8 cellular contexts compared by ENCODE assay signal in genomic region chr1:148155494-148156360, GRCh38. TPM values are rescaled to one million over a fixed set of nuclear protein-coding genes. Genes with fewer than 3 reads are reported as not detected.
DNase-seq lines count a peak whose midpoint lies in the region; ATAC-seq and TF ChIP-seq lines count a peak whose summit lies in the region.
"Not testable (repeated sequence)": the region's sequence is repeated elsewhere in the genome, so short reads cannot be mapped to it uniquely, and the experiment has no call there.

No MANE protein-coding gene starts in this region.

- not testable (repeated sequence) for H3K9me2 ChIP-seq in hepatocyte (replicated peaks; ENCODE audit: insufficient read depth)

- peak; percentile 39 for ATAC-seq in GM18502 (IDR thresholded peaks at IDR 0.05; ENCODE audit: poor library complexity, unreplicated experiment)
- peak; percentile 35 for ATAC-seq in GM21381 (IDR thresholded peaks at IDR 0.05; ENCODE audit: unreplicated experiment)
- peak; percentile 34 for ATAC-seq in HG02798 (IDR thresholded peaks at IDR 0.05; ENCODE audit: poor library complexity, unreplicated experiment)
- ATAC-seq in HG03196 (IDR thresholded peaks at IDR 0.05; ENCODE audit: unreplicated experiment) = peak; percentile 30
- peak; percentile 14 for ATAC-seq in activated CD8-positive, alpha-beta T cell treated with anti-CD3 and anti-CD28 coated beads for 36 hours

- H3K27ac Mint-ChIP-seq in activated CD8-positive, alpha-beta T cell treated with anti-CD3 and anti-CD28 coated beads for 36 hours; type B pancreatic cell: not testable (repeated sequence)

- WGBS in hepatocyte (ENCODE audit: low lambda C conversion rate, missing lambda C conversion rate) = 57% methylated on average over 7 of the region's 7 CpGs

- H3K4me3 Mint-ChIP-seq in activated CD8-positive, alpha-beta T cell treated with anti-CD3 and anti-CD28 coated beads for 36 hours = peak overlapping the region; percentile 51
- H3K4me3 Mint-ChIP-seq in type B pancreatic cell = peak overlapping the region; percentile 52

- H3K4me1 Mint-ChIP-seq in activated CD8-positive, alpha-beta T cell treated with anti-CD3 and anti-CD28 coated beads for 36 hours (ENCODE audit: low read depth) = peaks cover 17% of the 10 kb centered on the region
- H3K4me1 Mint-ChIP-seq in type B pancreatic cell (ENCODE audit: unreplicated experiment) = not testable (repeated sequence)

- H3K27me3 ChIP-seq in hepatocyte = not testable (repeated sequence)

- CTCF ChIA-PET in activated CD8-positive, alpha-beta T cell treated with anti-CD3 and anti-CD28 coated beads for 36 hours (lab: Charles Lee) = not testable (repeated sequence)

- H3K79me2 ChIP-seq in hepatocyte = not testable (repeated sequence)

- not testable (repeated sequence) for H3K36me3 Mint-ChIP-seq in activated CD8-positive, alpha-beta T cell treated with anti-CD3 and anti-CD28 coated beads for 36 hours (ENCODE audit: low read depth); type B pancreatic cell

- H3K27me3 Mint-ChIP-seq in activated CD8-positive, alpha-beta T cell treated with anti-CD3 and anti-CD28 coated beads for 36 hours = peaks cover 23% of the 10 kb centered on the region
- H3K27me3 Mint-ChIP-seq in type B pancreatic cell = not testable (repeated sequence)

- intact Hi-C loops in activated CD8-positive, alpha-beta T cell treated with anti-CD3 and anti-CD28 coated beads for 36 hours (cut with micrococcal nuclease) = not testable (repeated sequence)

- H3K4me3 ChIP-seq in hepatocyte = not testable (repeated sequence)

- not testable (repeated sequence) for H3K9me3 ChIP-seq in hepatocyte (ENCODE audit: low read depth)

- not testable (repeated sequence) for H3K27ac ChIP-seq in hepatocyte

- not testable (repeated sequence) for H2AFZ ChIP-seq in hepatocyte

- H3K4me2 ChIP-seq in hepatocyte = peak overlapping the region; percentile 17

- H3K4me1 ChIP-seq in hepatocyte (ENCODE audit: insufficient read depth) = not testable (repeated sequence)

- H3K36me3 ChIP-seq in hepatocyte (replicated peaks; ENCODE audit: insufficient read depth, low read depth) = not testable (repeated sequence)

- H4K20me1 ChIP-seq in hepatocyte (ENCODE audit: insufficient read depth, poor library complexity, severe bottlenecking) = not testable (repeated sequence)

- POLR2A ChIA-PET in activated CD8-positive, alpha-beta T cell treated with anti-CD3 and anti-CD28 coated beads for 36 hours (lab: Charles Lee) = not testable (repeated sequence)

- not testable (repeated sequence) for TF ChIP-seq CTCF in activated CD8-positive, alpha-beta T cell treated with anti-CD3 and anti-CD28 coated beads for 36 hours (IDR thresholded peaks at IDR 0.05); hepatocyte (IDR thresholded peaks at IDR 0.05; ENCODE audit: poor library complexity); type B pancreatic cell (conservative IDR thresholded peaks at IDR 0.05)

- peak; percentile 59 for DNase-seq in NAMALWA (ENCODE audit: low spot score)
- not testable (repeated sequence) for DNase-seq in activated CD8-positive, alpha-beta T cell treated with anti-CD3 and anti-CD28 coated beads for 36 hours; hepatocyte (ENCODE audit: low spot score); type B pancreatic cell (ENCODE audit: extremely low spot score, unreplicated experiment)

- not testable (repeated sequence) for H3K9me3 Mint-ChIP-seq in activated CD8-positive, alpha-beta T cell treated with anti-CD3 and anti-CD28 coated beads for 36 hours; type B pancreatic cell

RNA-seq across cellular contexts. Expression of gene NBPF11, which starts 3.6 kb away (rescaled TPM):
- 1 to 10 TPM; 5.6 to 7.2 TPM for total RNA-seq in activated CD8-positive, alpha-beta T cell treated with anti-CD3 and anti-CD28 coated beads for 36 hours
- total RNA-seq in hepatocyte (9.9 and 10.0 TPM in 2 replicates), type B pancreatic cell (ENCODE audit: low replicate concordance) (14.6 and 18.0 TPM in 2 replicates)
- 6.4 and 9.2 TPM in 2 replicates for polyA plus RNA-seq in hepatocyte
